Comparison of ENCODE assay signal across 8 cellular contexts in the genomic region with DNA sequence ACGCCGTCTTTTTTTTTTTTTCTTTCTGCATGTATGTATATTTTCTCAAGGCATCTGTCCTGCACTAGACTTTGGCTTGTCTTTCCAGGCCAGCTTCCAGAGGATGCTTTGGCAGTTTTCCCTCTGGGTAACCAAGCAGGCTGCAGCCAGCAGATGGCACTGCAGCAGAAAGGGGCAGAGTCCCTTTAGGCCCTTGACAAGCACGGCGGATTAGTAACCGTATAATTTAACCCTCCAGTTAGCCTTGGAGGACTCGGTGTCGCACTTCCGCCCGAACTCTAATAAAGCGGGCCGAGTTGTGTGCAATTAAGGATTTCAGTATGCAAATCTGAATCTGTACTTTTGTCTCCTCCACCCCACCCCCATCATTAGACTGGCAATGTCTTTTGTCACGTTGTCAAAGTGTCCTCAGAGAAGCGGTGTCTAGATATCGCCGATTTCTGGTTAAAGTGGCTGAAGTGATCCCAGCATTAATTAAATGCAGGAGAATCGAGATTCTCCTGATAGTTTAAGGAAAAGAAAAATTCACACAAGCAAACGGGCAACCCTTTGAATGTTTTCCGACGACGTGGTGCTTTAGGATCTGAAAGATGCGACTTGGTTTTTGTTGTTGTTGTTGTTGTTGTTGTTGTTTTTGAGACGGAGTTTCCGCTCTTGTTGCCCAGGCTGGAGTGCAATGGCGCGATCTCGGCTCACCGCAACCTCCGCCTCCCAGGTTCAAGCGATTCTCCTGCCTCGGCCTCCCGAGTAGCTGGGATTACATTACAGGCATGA. TPM values are rescaled to one million over a fixed set of nuclear protein-coding genes. Genes with fewer than 3 reads are reported as not detected.
A peak's percentile ranks its signal among the peaks of the same experiment; 100 is the strongest.
DNase-seq lines count a peak whose midpoint lies in the region; ATAC-seq and TF ChIP-seq lines count a peak whose summit lies in the region.

No MANE protein-coding gene starts in this region.

- no peak overlapping the region for H4K12ac ChIP-seq in trophoblast cell (ENCODE audit: low read depth, low read length)

- H3K27me3 ChIP-seq in BE2C (no peaks in the 10 kb centered on the region), trophoblast cell (ENCODE audit: insufficient read depth, low read length) (no peaks in the 10 kb centered on the region)

- H3K79me1 ChIP-seq in trophoblast cell (ENCODE audit: low read length), result peaks cover 7% of the 10 kb centered on the region

- H4K91ac ChIP-seq in trophoblast cell (ENCODE audit: low read depth, low read length), result peak overlapping the region; percentile 80

- H3K9me3 Mint-ChIP-seq in activated naive CD8-positive, alpha-beta T cell treated with anti-CD3 and anti-CD28 coated beads for 36 hours, result no peaks in the 10 kb centered on the region

- H3K9me3 ChIP-seq in BE2C (no peaks in the 10 kb centered on the region), trophoblast cell (ENCODE audit: insufficient read depth, low read depth, low read length) (no peaks in the 10 kb centered on the region)

- no peak overlapping the region for H4K8ac ChIP-seq in trophoblast cell (ENCODE audit: low read depth, low read length)

- no peak overlapping the region for H3K4me3 ChIP-seq in BE2C (ENCODE audit: low read depth, low read length)
- H3K4me3 ChIP-seq in trophoblast cell (ENCODE audit: low read depth, low read length), result no peak overlapping the region

- H3K4ac ChIP-seq in trophoblast cell (ENCODE audit: low read depth, low read length), result no peak overlapping the region

- peaks cover 9% of the 10 kb centered on the region for H3K36me3 ChIP-seq in BE2C
- peaks cover 4 to 8% of the 10 kb centered on the region in 2 experiments for H3K36me3 ChIP-seq in trophoblast cell (ENCODE audit: control insufficient read depth in 1 of 2, insufficient read depth in 2 of 2, low read length in 2 of 2)

- no peak overlapping the region for H3K4me2 ChIP-seq in trophoblast cell (ENCODE audit: low read length)

- peaks cover 5% of the 10 kb centered on the region for H3K79me2 ChIP-seq in trophoblast cell (ENCODE audit: control insufficient read depth, insufficient read depth, low read length, poor library complexity)

- peak; percentile 66 for TF ChIP-seq CTCF in BE2C (IDR thresholded peaks at IDR 0.05; ENCODE audit: low read depth, low read length)

- DNase-seq in BE2C (peak; percentile 56), NCI-H69 (lab: John Stamatoyannopoulos, UW) (peak; percentile 86), Right ventricle myocardium superior (peak; percentile 68), trophoblast cell (peak; percentile 82 to 84), SW480 (ENCODE audit: low spot score) (no peak)
- peak; percentile 23 for DNase-seq in activated naive CD8-positive, alpha-beta T cell treated with anti-CD3 and anti-CD28 coated beads for 36 hours

- H3K18ac ChIP-seq in trophoblast cell (ENCODE audit: low read length), result no peak overlapping the region

- no peak overlapping the region for H3K27ac ChIP-seq in trophoblast cell (ENCODE audit: low read depth, low read length)

- H3K9ac ChIP-seq in trophoblast cell (ENCODE audit: low read length), result no peak overlapping the region

- peaks cover 22% of the 10 kb centered on the region for H3K4me1 Mint-ChIP-seq in activated naive CD8-positive, alpha-beta T cell treated with anti-CD3 and anti-CD28 coated beads for 36 hours

- intact Hi-C loops in Right ventricle myocardium superior (cut with DNase I), result no loop called here

- no peaks in the 10 kb centered on the region for H3K4me1 ChIP-seq in BE2C
- peaks cover 8 to 11% of the 10 kb centered on the region in 2 experiments for H3K4me1 ChIP-seq in trophoblast cell (ENCODE audit: control insufficient read depth in 1 of 2, insufficient read depth in 2 of 2, low read length in 2 of 2)

- H3K14ac ChIP-seq in trophoblast cell (ENCODE audit: low read length), result no peak overlapping the region

- H3K36me3 Mint-ChIP-seq in activated naive CD8-positive, alpha-beta T cell treated with anti-CD3 and anti-CD28 coated beads for 36 hours, result peaks cover 25% of the 10 kb centered on the region

- no peak overlapping the region for H3K23ac ChIP-seq in trophoblast cell (ENCODE audit: low read length)

- no peak overlapping the region for H2BK12ac ChIP-seq in trophoblast cell (ENCODE audit: low read length)

- H2BK5ac ChIP-seq in trophoblast cell (ENCODE audit: low read depth, low read length, poor library complexity), result no peak overlapping the region

- H2AK5ac ChIP-seq in trophoblast cell (ENCODE audit: low read length), result no peak overlapping the region

- H3K27ac Mint-ChIP-seq in activated naive CD8-positive, alpha-beta T cell treated with anti-CD3 and anti-CD28 coated beads for 36 hours, result peak overlapping the region; percentile 85

- no peak overlapping the region for H2BK120ac ChIP-seq in trophoblast cell (ENCODE audit: insufficient read depth, low read length, poor library complexity)

- no peaks in the 10 kb centered on the region for H3K27me3 Mint-ChIP-seq in activated naive CD8-positive, alpha-beta T cell treated with anti-CD3 and anti-CD28 coated beads for 36 hours

- no peak overlapping the region for H2AFZ ChIP-seq in trophoblast cell (ENCODE audit: insufficient read depth, low read length, poor library complexity)

- ATAC-seq in GM18861 (IDR thresholded peaks at IDR 0.05; ENCODE audit: unreplicated experiment), result peak; percentile 38
- ATAC-seq in Right ventricle myocardium superior (ENCODE audit: poor library complexity), result peak; percentile 39
- no peak for ATAC-seq in GM21723 (IDR thresholded peaks at IDR 0.05; ENCODE audit: unreplicated experiment)

- H3K4me3 Mint-ChIP-seq in activated naive CD8-positive, alpha-beta T cell treated with anti-CD3 and anti-CD28 coated beads for 36 hours, result peak overlapping the region; percentile 89

- no CpG with 5 or more reads among the region's 31 CpGs for WGBS in trophoblast cell (ENCODE audit: extremely low coverage, insufficient coverage, insufficient read length)

RNA-seq across cellular contexts. Expression of gene TMEM167B, which starts 1.1 kb away (rescaled TPM):
- polyA plus RNA-seq in BE2C (2012; ENCODE audit: insufficient read depth, insufficient read length, low read depth), result 29.2 TPM
- 10 to 100 TPM; 26.2 to 26.5 TPM for total RNA-seq in activated naive CD8-positive, alpha-beta T cell treated with anti-CD3 and anti-CD28 coated beads for 36 hours
- total RNA-seq in Right ventricle myocardium superior, result 31.1 TPM
- polyA plus RNA-seq in trophoblast cell (2013), result 25.1 and 27.2 TPM in 2 replicates

RNA-seq across cellular contexts. Expression of gene TAF13, which starts 13.6 kb away (rescaled TPM):
- 49.7 TPM for polyA plus RNA-seq in BE2C (2012; ENCODE audit: insufficient read depth, insufficient read length, low read depth)
- total RNA-seq in activated naive CD8-positive, alpha-beta T cell treated with anti-CD3 and anti-CD28 coated beads for 36 hours, result 10 to 100 TPM; 32.3 to 34.2 TPM
- 56.9 TPM for total RNA-seq in Right ventricle myocardium superior
- polyA plus RNA-seq in trophoblast cell (2013), result 92.4 and 99.2 TPM in 2 replicates

RNA-seq across cellular contexts. Expression of gene ELAPOR1, which starts 24.5 kb away (rescaled TPM):
- 1.3 TPM for polyA plus RNA-seq in BE2C (2012; ENCODE audit: insufficient read depth, insufficient read length, low read depth)
- 1 to 10 TPM; 6.8 to 7.7 TPM for total RNA-seq in activated naive CD8-positive, alpha-beta T cell treated with anti-CD3 and anti-CD28 coated beads for 36 hours
- total RNA-seq in Right ventricle myocardium superior, result 0.19 TPM
- 0.34 and 0.44 TPM in 2 replicates for polyA plus RNA-seq in trophoblast cell (2013)

RNA-seq across cellular contexts. Expression of gene WDR47, which starts 47.5 kb away (rescaled TPM):
- polyA plus RNA-seq in BE2C (2012; ENCODE audit: insufficient read depth, insufficient read length, low read depth), result 18.7 TPM
- total RNA-seq in activated naive CD8-positive, alpha-beta T cell treated with anti-CD3 and anti-CD28 coated beads for 36 hours, result 1 to 10 TPM; 6.1 to 7.3 TPM
- 15.1 TPM for total RNA-seq in Right ventricle myocardium superior
- 5.7 and 5.8 TPM in 2 replicates for polyA plus RNA-seq in trophoblast cell (2013)
